In the genomic region with DNA sequence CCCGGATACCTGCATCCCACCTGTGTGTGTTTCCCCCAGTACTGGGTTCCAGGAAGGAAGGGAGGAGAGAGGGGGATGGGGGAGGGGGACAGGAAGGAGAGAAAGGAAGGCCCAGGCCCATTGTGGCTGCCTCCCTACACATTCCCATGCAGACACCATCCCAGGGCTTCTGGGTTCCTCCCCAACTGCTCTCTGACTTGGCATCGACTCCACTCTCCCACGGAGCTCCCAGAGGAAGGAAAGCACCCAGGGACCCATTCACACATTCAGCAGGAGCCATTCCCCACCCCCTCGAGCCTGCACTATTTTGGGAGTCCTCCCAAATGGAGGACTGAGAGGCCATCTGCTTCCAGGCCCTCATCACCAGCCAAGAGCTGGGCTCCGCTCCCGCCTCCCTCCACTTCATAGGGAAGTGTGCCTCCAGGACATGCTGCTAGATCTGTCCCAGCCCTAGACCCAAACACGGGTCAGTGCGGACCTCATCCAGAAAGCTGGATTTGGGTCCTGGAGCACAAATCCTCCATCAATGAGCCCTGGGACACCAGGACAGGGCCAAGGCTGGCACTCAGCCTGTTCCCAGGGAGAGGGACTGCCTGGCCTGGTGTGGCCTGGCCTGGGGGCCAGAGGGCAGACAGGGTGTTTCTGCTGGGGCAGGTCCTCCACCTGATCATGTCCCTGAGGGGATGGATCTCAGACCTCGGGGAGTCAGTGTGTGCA, we compare ENCODE assay signal across 19 cellular contexts. TPM values are rescaled to one million over a fixed set of nuclear protein-coding genes. Genes with fewer than 3 reads are reported as not detected.
A peak's percentile ranks its signal among the peaks of the same experiment; 100 is the strongest.
DNase-seq lines count a peak whose midpoint lies in the region; TF ChIP-seq lines count a peak whose summit lies in the region.
"Had no signal": no experiment of that assay in that cellular context is flagged by ENCODE, and none has a peak within 500 bp of the region (broad histone marks: within the 10 kb centered on the region; RNA-seq: fewer than 3 reads in every experiment).

No MANE protein-coding gene starts in this region.

- no TSS peak for BruUV-seq in Calu3 (replicated peaks; lab: Mats Ljungman, UMichigan)

- DNase-seq in DMS 273 (lab: John Stamatoyannopoulos, UW; ENCODE audit: unreplicated experiment) (peak; percentile 39), DMS 273 treated with DMSO at 0.1 percent for 48 hours (lab: John Stamatoyannopoulos, UW) (no peak), RWPE1 (ENCODE audit: low spot score) (no peak), glutamatergic neuron (no peak), posterior cingulate gyrus (peak in 8 of 10 donors; percentile 76 to 97 (median 82)), MG63 (no peak), iPS-NIHi7 (ENCODE audit: extremely low spot score) (no peak), Calu3 (no peak)
- DNase-seq: activated CD8-positive, alpha-beta memory T cell treated with anti-CD3 and anti-CD28 coated beads, Interleukin-2, amount 10 ng/mL, durations not matched to agents 7 days and 5 days; activated naive CD4-positive, alpha-beta T cell treated with Interleukin-2 at 50 U/mL for 16 hours; CD8-positive, alpha-beta memory T cell; GF-D8; mesenchymal stem cell; NCI-H187 treated with DMSO at 0.1 percent for 48 hours; stimulated activated CD4-positive, alpha-beta T cell treated with anti-CD3 and anti-CD28 coated beads, Interleukin-15, amount 100 ng/mL, for 24 hours had no signal

- no peaks in the 10 kb centered on the region for H3K27me3 ChIP-seq in MG63
- H3K27me3 ChIP-seq: Peyer's patch had no signal

- intact Hi-C loops in posterior cingulate gyrus (cut with DNase I): no loop called here
- intact Hi-C loops in Calu3 (cut with micrococcal nuclease; ENCODE audit: unreplicated experiment): no loop called here

- H3K36me3 ChIP-seq in MG63: no peaks in the 10 kb centered on the region
- H3K36me3 ChIP-seq: Peyer's patch had no signal

- H3K9me3 Mint-ChIP-seq in glutamatergic neuron (ENCODE audit: unreplicated experiment): peaks cover 11% of the 10 kb centered on the region
- H3K9me3 Mint-ChIP-seq in Calu3 (ENCODE audit: low read depth, unreplicated experiment): no peaks in the 10 kb centered on the region
- H3K9me3 Mint-ChIP-seq: CD8-positive, alpha-beta memory T cell had no signal

- H3K36me3 Mint-ChIP-seq in glutamatergic neuron (ENCODE audit: unreplicated experiment): no peaks in the 10 kb centered on the region
- H3K36me3 Mint-ChIP-seq in Calu3 (ENCODE audit: insufficient read depth, unreplicated experiment): peaks cover 19% of the 10 kb centered on the region
- H3K36me3 Mint-ChIP-seq: activated CD8-positive, alpha-beta memory T cell treated with anti-CD3 and anti-CD28 coated beads, Interleukin-2, amount 10 ng/mL, durations not matched to agents 7 days and 5 days; CD8-positive, alpha-beta memory T cell had no signal

- H3K27ac Mint-ChIP-seq in glutamatergic neuron (ENCODE audit: unreplicated experiment) (peak overlapping the region; percentile 43), Calu3 (ENCODE audit: unreplicated experiment) (no peak overlapping the region)
- H3K27ac Mint-ChIP-seq: activated CD8-positive, alpha-beta memory T cell treated with anti-CD3 and anti-CD28 coated beads, Interleukin-2, amount 10 ng/mL, durations not matched to agents 7 days and 5 days had no signal

- H3K27me3 Mint-ChIP-seq in glutamatergic neuron (ENCODE audit: unreplicated experiment): peaks cover 14% of the 10 kb centered on the region
- no peaks in the 10 kb centered on the region for H3K27me3 Mint-ChIP-seq in Calu3 (ENCODE audit: unreplicated experiment)

- POLR2A ChIA-PET in RWPE1 (lab: Yijun Ruan, JAX; ENCODE audit: low non-redundant PET): no interaction called here

- H3K4me1 Mint-ChIP-seq in glutamatergic neuron (ENCODE audit: low read depth, unreplicated experiment): peaks cover 3% of the 10 kb centered on the region
- peaks cover 7% of the 10 kb centered on the region for H3K4me1 Mint-ChIP-seq in Calu3 (ENCODE audit: low read depth, unreplicated experiment)

- H3K4me3 ChIP-seq in MG63: no peak overlapping the region

- no peaks in the 10 kb centered on the region for H3K9me3 ChIP-seq in MG63
- H3K9me3 ChIP-seq: Peyer's patch, psoas muscle had no signal

- no peak for TF ChIP-seq CTCF in RWPE1 (conservative IDR thresholded peaks at IDR 0.05; ENCODE audit: low read depth)
- no peak for TF ChIP-seq CTCF in glutamatergic neuron (IDR thresholded peaks at IDR 0.05; ENCODE audit: partially characterized antibody, unreplicated experiment)
- TF ChIP-seq CTCF in Calu3 (IDR thresholded peaks at IDR 0.05; ENCODE audit: unreplicated experiment): no peak

- H3K27ac ChIP-seq in RWPE1: peak overlapping the region; percentile 13; the same call in 1 of the 2 replicates
- H3K27ac ChIP-seq: 22Rv1, Peyer's patch, psoas muscle had no signal

- CTCF ChIA-PET in RWPE1 (lab: Yijun Ruan, JAX) (interaction anchor here (0.6 to 1.1 kb wide), 3 partner anchors 8 to 141 kb away, joined by 3 to 4 read pairs (median 4); no protein-coding TSS in a partner anchor), Calu3 (lab: Charles Lee) (interaction anchor here (0.6 kb wide), 1 partner anchor 21 kb away, joined by 4 read pairs; no protein-coding TSS in a partner anchor)

- peak overlapping the region; percentile 25 for H3K4me3 Mint-ChIP-seq in glutamatergic neuron (ENCODE audit: unreplicated experiment)
- no peak overlapping the region for H3K4me3 Mint-ChIP-seq in Calu3 (ENCODE audit: low read depth, unreplicated experiment)
- H3K4me3 Mint-ChIP-seq: activated CD8-positive, alpha-beta memory T cell treated with anti-CD3 and anti-CD28 coated beads, Interleukin-2, amount 10 ng/mL, durations not matched to agents 7 days and 5 days had no signal

RNA-seq across cellular contexts. Expression of a gene that starts 13.1 kb away (rescaled TPM):
- total RNA-seq in glutamatergic neuron (ENCODE audit: unreplicated experiment): 37.4 TPM
- total RNA-seq in MG63 (2014; rRNA removed; shearing (Covaris generic); ENCODE audit: low replicate concordance): not detected in 2 replicates
- total RNA-seq in Calu3 (2022): 10.8 and 11.7 TPM in 2 replicates
- total RNA-seq: CD8-positive, alpha-beta memory T cell; Peyer's patch; psoas muscle; subcutaneous adipose tissue had no signal

RNA-seq across cellular contexts. Expression of a gene that starts 27.2 kb away (rescaled TPM):
- not detected for total RNA-seq in glutamatergic neuron (ENCODE audit: unreplicated experiment)
- total RNA-seq in MG63 (2014; rRNA removed; shearing (Covaris generic); ENCODE audit: low replicate concordance): 11.9 and 20.1 TPM in 2 replicates
- 8.0 and 9.1 TPM in 2 replicates for total RNA-seq in Calu3 (2022)
- total RNA-seq: activated CD8-positive, alpha-beta memory T cell treated with anti-CD3 and anti-CD28 coated beads, Interleukin-2, amount 10 ng/mL, durations not matched to agents 7 days and 5 days; CD8-positive, alpha-beta memory T cell had no signal

RNA-seq across cellular contexts. Expression of a gene that starts 31.0 kb away (rescaled TPM):
- total RNA-seq in glutamatergic neuron (ENCODE audit: unreplicated experiment): 36.4 TPM
- total RNA-seq in MG63 (2014; rRNA removed; shearing (Covaris generic); ENCODE audit: low replicate concordance): 21.4 and 31.0 TPM in 2 replicates
- total RNA-seq in Calu3 (2022): 12.2 and 12.5 TPM in 2 replicates

RNA-seq across cellular contexts. Expression of a gene that starts 42.6 kb away (rescaled TPM):
- 44.2 TPM for total RNA-seq in glutamatergic neuron (ENCODE audit: unreplicated experiment)
- 21.2 and 38.6 TPM in 2 replicates for total RNA-seq in MG63 (2014; rRNA removed; shearing (Covaris generic); ENCODE audit: low replicate concordance)
- 27.0 and 28.0 TPM in 2 replicates for total RNA-seq in Calu3 (2022)

RNA-seq across cellular contexts. Expression of a gene that starts 53.6 kb away (rescaled TPM):
- 0.69 TPM for total RNA-seq in glutamatergic neuron (ENCODE audit: unreplicated experiment)
- 0.46 TPM in 1 of 2 replicates, not detected in the other for total RNA-seq in MG63 (2014; rRNA removed; shearing (Covaris generic); ENCODE audit: low replicate concordance)
- 0.94 and 1.6 TPM in 2 replicates for total RNA-seq in Calu3 (2022)
- total RNA-seq: Peyer's patch, subcutaneous adipose tissue had no signal

Comparison
In these comparisons a context has a peak if more than half of its experiments do, and no peak if none do; other contexts are left out.
1. DNase-seq: peak in DMS 273 (single experiment) and posterior cingulate gyrus (8 of 10); none in DMS 273 treated with DMSO at 0.1 percent for 48 hours (single experiment), RWPE1 (single experiment), glutamatergic neuron (single experiment), MG63 (single experiment), iPS-NIHi7 (single experiment) and Calu3 (single experiment).
2. RNA of a gene that starts 13.1 kb away (total RNA-seq): 37.4 TPM in glutamatergic neuron (single experiment) and 10.8 to 11.7 TPM in Calu3; not detected in MG63; every median in the first group is over 10 times any median in the second.